ENCODE assay signal across 1 cellular context in genomic region chr7:25118048-25118753, GRCh38.
TF ChIP-seq lines count a peak whose summit lies in the region.

No MANE protein-coding gene starts in this region.

TF ChIP-seq in HepG2, 621 proteins besides CTCF, POLR2A, EP300 and RAD21 (continued from another document):
- TF ChIP-seq ZBTB40 (IDR thresholded peaks at IDR 0.05), result 0 out of 2 replicates have a peak, but pooled peaks have one; percentile 35
- peak; percentile 94 for TF ChIP-seq ZBTB40 (CRISPR knock-in tag; IDR thresholded peaks at IDR 0.05)
- no peak for TF ChIP-seq ZNF737 (CRISPR knock-in tag; IDR thresholded peaks at IDR 0.05; ENCODE audit: borderline replicate concordance)
